8 cellular contexts compared by ENCODE assay signal in genomic region chr2:184599054-184599874, GRCh38. TPM values are rescaled to one million over a fixed set of nuclear protein-coding genes. Genes with fewer than 3 reads are reported as not detected.
A peak's percentile ranks its signal among the peaks of the same experiment; 100 is the strongest.
DNase-seq lines count a peak whose midpoint lies in the region; ATAC-seq and TF ChIP-seq lines count a peak whose summit lies in the region.

No MANE protein-coding gene starts in this region.

- POLR2A ChIA-PET in CD8-positive, alpha-beta T cell (lab: Charles Lee): no interaction called here

- H3K4me2 ChIP-seq in fibroblast of lung (ENCODE audit: extremely low read depth, insufficient read depth, low read length) (peak overlapping the region; percentile 46), trophoblast cell (ENCODE audit: low read length) (peak overlapping the region; percentile 100)

- no peak overlapping the region for H3K27ac Mint-ChIP-seq in CD8-positive, alpha-beta T cell

- H2BK5ac ChIP-seq in trophoblast cell (ENCODE audit: low read depth, low read length, poor library complexity): no peak overlapping the region

- in situ Hi-C loops in HAP-1 (cut with MboI; ENCODE audit: low sequenced_read_pairs): no loop called here

- TF ChIP-seq CTCF in CD8-positive, alpha-beta T cell (IDR thresholded peaks at IDR 0.05): no peak
- no peak for TF ChIP-seq CTCF in fibroblast of lung (conservative IDR thresholded peaks at IDR 0.05 in 1 of 2, IDR thresholded peaks at IDR 0.05 in 1 of 2; ENCODE audit: low read depth in 1 of 2, low read length in 2 of 2)

- no peaks in the 10 kb centered on the region for H4K20me1 ChIP-seq in fibroblast of lung (ENCODE audit: control insufficient read depth, extremely low read depth, insufficient read depth, low read length)

- H3K23ac ChIP-seq in trophoblast cell (ENCODE audit: low read length): no peak overlapping the region

- intact Hi-C loops in CD8-positive, alpha-beta T cell (cut with DNase I, micrococcal nuclease): no loop called here

- H3K36me3 ChIP-seq in CD8-positive, alpha-beta T cell (ENCODE audit: insufficient read depth, low read length): no peaks in the 10 kb centered on the region
- H3K36me3 ChIP-seq in HAP-1 (replicated peaks): no peaks in the 10 kb centered on the region
- H3K36me3 ChIP-seq in fibroblast of lung (ENCODE audit: control insufficient read depth, insufficient read depth, low read length): no peaks in the 10 kb centered on the region
- no peaks in the 10 kb centered on the region for H3K36me3 ChIP-seq in trophoblast cell (ENCODE audit: control insufficient read depth in 1 of 2, insufficient read depth in 2 of 2, low read length in 2 of 2)

- H3K27me3 ChIP-seq in CD8-positive, alpha-beta T cell (ENCODE audit: insufficient read depth, low read length): peaks cover 12% of the 10 kb centered on the region
- H3K27me3 ChIP-seq in HAP-1 (ENCODE audit: low read depth): no peaks in the 10 kb centered on the region; the same call in 1 of the 2 replicates
- no peaks in the 10 kb centered on the region for H3K27me3 ChIP-seq in fibroblast of lung (ENCODE audit: control insufficient read depth, insufficient read depth, low read length)
- no peaks in the 10 kb centered on the region for H3K27me3 ChIP-seq in trophoblast cell (ENCODE audit: insufficient read depth, low read length)

- no CpG with 5 or more reads among the region's 7 CpGs for WGBS in trophoblast cell (ENCODE audit: extremely low coverage, insufficient coverage, insufficient read length)

- H3K79me1 ChIP-seq in trophoblast cell (ENCODE audit: low read length): peaks cover 6% of the 10 kb centered on the region

- no peak overlapping the region for H2AK5ac ChIP-seq in trophoblast cell (ENCODE audit: low read length)

- CTCF ChIA-PET in CD8-positive, alpha-beta T cell (lab: Charles Lee): no interaction called here

- H3K79me2 ChIP-seq in fibroblast of lung (ENCODE audit: control insufficient read depth, insufficient read depth, low read length): peaks cover 26% of the 10 kb centered on the region
- H3K79me2 ChIP-seq in trophoblast cell (ENCODE audit: control insufficient read depth, insufficient read depth, low read length, poor library complexity): no peaks in the 10 kb centered on the region

- peak overlapping the region; percentile 83 for H3K9ac ChIP-seq in fibroblast of lung (ENCODE audit: insufficient read depth, low read length)
- peak overlapping the region; percentile 68 for H3K9ac ChIP-seq in trophoblast cell (ENCODE audit: low read length)

- no peak for ATAC-seq in CD8-positive, alpha-beta T cell

- no peaks in the 10 kb centered on the region for H3K9me3 Mint-ChIP-seq in CD8-positive, alpha-beta T cell

- no peak overlapping the region for H3K14ac ChIP-seq in trophoblast cell (ENCODE audit: low read length)

- H2BK120ac ChIP-seq in trophoblast cell (ENCODE audit: insufficient read depth, low read length, poor library complexity): no peak overlapping the region

- H3K4me3 ChIP-seq in CD8-positive, alpha-beta T cell (ENCODE audit: low read depth, low read length): no peak overlapping the region
- H3K4me3 ChIP-seq in HAP-1: peak overlapping the region; percentile 43
- peak overlapping the region; percentile 56 to 82 (median 70) for H3K4me3 ChIP-seq in fibroblast of lung (replicated peaks in 1 of 4; ENCODE audit: control extremely low read depth in 1 of 4, insufficient read depth in 1 of 4, low read depth in 3 of 4, low read length in 4 of 4)
- peak overlapping the region; percentile 85 for H3K4me3 ChIP-seq in trophoblast cell (ENCODE audit: low read depth, low read length)

- peaks cover 15% of the 10 kb centered on the region for H3K4me1 Mint-ChIP-seq in CD8-positive, alpha-beta T cell (ENCODE audit: low read depth)

- peak overlapping the region; percentile 51 for H2AFZ ChIP-seq in fibroblast of lung (ENCODE audit: low read length)
- peak overlapping the region; percentile 86 for H2AFZ ChIP-seq in trophoblast cell (ENCODE audit: insufficient read depth, low read length, poor library complexity)

- H3K36me3 Mint-ChIP-seq in CD8-positive, alpha-beta T cell: no peaks in the 10 kb centered on the region

- H3K9me3 ChIP-seq in CD8-positive, alpha-beta T cell (ENCODE audit: low read length): no peaks in the 10 kb centered on the region
- H3K9me3 ChIP-seq in HAP-1 (no peaks in the 10 kb centered on the region), fibroblast of lung (ENCODE audit: control insufficient read depth, insufficient read depth, low read depth, low read length) (no peaks in the 10 kb centered on the region), trophoblast cell (ENCODE audit: insufficient read depth, low read depth, low read length) (no peaks in the 10 kb centered on the region)

- H3K4me1 ChIP-seq in CD8-positive, alpha-beta T cell (ENCODE audit: insufficient read depth, low read length): peaks cover 10% of the 10 kb centered on the region
- H3K4me1 ChIP-seq in HAP-1 (peaks cover 26% of the 10 kb centered on the region), fibroblast of lung (ENCODE audit: control insufficient read depth, extremely low read depth, insufficient read depth, low read length) (no peaks in the 10 kb centered on the region), trophoblast cell (ENCODE audit: control insufficient read depth in 1 of 2, insufficient read depth in 2 of 2, low read length in 2 of 2) (peaks cover 3 to 4% of the 10 kb centered on the region in 2 experiments)

- no peak overlapping the region for H4K8ac ChIP-seq in trophoblast cell (ENCODE audit: low read depth, low read length)

- no peak overlapping the region for H3K27ac ChIP-seq in CD8-positive, alpha-beta T cell (ENCODE audit: low read depth, low read length)
- H3K27ac ChIP-seq in fibroblast of lung (ENCODE audit: insufficient read depth, low read length) (peak overlapping the region; percentile 74), trophoblast cell (ENCODE audit: low read depth, low read length) (no peak overlapping the region)

- no peak overlapping the region for H4K12ac ChIP-seq in trophoblast cell (ENCODE audit: low read depth, low read length)

- H4K91ac ChIP-seq in trophoblast cell (ENCODE audit: low read depth, low read length): no peak overlapping the region

- no peak overlapping the region for H3K4ac ChIP-seq in trophoblast cell (ENCODE audit: low read depth, low read length)

- peaks cover 37% of the 10 kb centered on the region for H3K27me3 Mint-ChIP-seq in CD8-positive, alpha-beta T cell (ENCODE audit: low read depth)

- DNase-seq in CD8-positive, alpha-beta T cell: no peak
- peak; percentile 12 for DNase-seq in HAP-1 (ENCODE audit: low spot score in 2 of 2)
- DNase-seq in SKM-1 (lab: John Stamatoyannopoulos, UW; ENCODE audit: unreplicated experiment): peak; percentile 75
- peak; percentile 48 for DNase-seq in fibroblast of lung (ENCODE audit: low read depth in 2 of 2)
- DNase-seq in trophoblast cell: no peak
- DNase-seq in foreskin melanocyte: no peak
- DNase-seq in iPS-NIHi7 (ENCODE audit: extremely low spot score): no peak
- no peak for DNase-seq in activated CD8-positive, alpha-beta memory T cell treated with anti-CD3 and anti-CD28 coated beads for 24 hours

- H3K4me3 Mint-ChIP-seq in CD8-positive, alpha-beta T cell: peak overlapping the region; percentile 51

- no peak overlapping the region for H3K18ac ChIP-seq in trophoblast cell (ENCODE audit: low read length)

- no peak overlapping the region for H2BK12ac ChIP-seq in trophoblast cell (ENCODE audit: low read length)

RNA-seq across cellular contexts. Expression of gene ZNF804A, which starts 0.9 kb away (rescaled TPM):
- not detected for total RNA-seq in CD8-positive, alpha-beta T cell
- total RNA-seq in fibroblast of lung: 0.77 and 3.0 TPM in 2 replicates
- 3.5 and 6.9 TPM in 2 replicates for polyA plus RNA-seq in fibroblast of lung
- 1.6 and 3.6 TPM in 2 replicates for polyA plus RNA-seq in fibroblast of lung (2012)
- polyA minus RNA-seq in fibroblast of lung (ENCODE audit: low replicate concordance): 1.2 and 1.7 TPM in 2 replicates
- 2.9 TPM in 2 replicates for polyA plus RNA-seq in trophoblast cell (2013)

Comparison
In these comparisons a context has a peak if more than half of its experiments do, and no peak if none do; other contexts are left out.
1. DNase-seq: peak in HAP-1 (2 of 2), SKM-1 (single experiment) and fibroblast of lung (2 of 2); none in CD8-positive, alpha-beta T cell (0 of 7), trophoblast cell (0 of 2), foreskin melanocyte (single experiment), iPS-NIHi7 (single experiment) and activated CD8-positive, alpha-beta memory T cell treated with anti-CD3 and anti-CD28 coated beads for 24 hours (single experiment).